3 cellular contexts compared by ENCODE assay signal in genomic region chr2:85947593-85947992, GRCh38.
TF ChIP-seq lines count a peak whose summit lies in the region.

No MANE protein-coding gene starts in this region.

TF ChIP-seq in A549, 52 proteins besides CTCF, POLR2A, EP300 and RAD21:
- TF ChIP-seq MAFK (IDR thresholded peaks at IDR 0.05; ENCODE audit: partially characterized antibody) (peak; percentile 9), CEBPB (IDR thresholded peaks at IDR 0.05) (no peak)

TF ChIP-seq in HCT116, 20 proteins besides CTCF, POLR2A, EP300 and RAD21:
- TF ChIP-seq YY1 (IDR thresholded peaks at IDR 0.05; ENCODE audit: extremely low read depth, insufficient replicate concordance, low read depth, low read length) (no peak), CEBPB (IDR thresholded peaks at IDR 0.05; ENCODE audit: low read depth) (no peak), CBX3 (IDR thresholded peaks at IDR 0.05; ENCODE audit: low read depth) (0 out of 2 replicates have a peak, but pooled peaks have one; percentile 27)
- TF ChIP-seq, protein P1, sequence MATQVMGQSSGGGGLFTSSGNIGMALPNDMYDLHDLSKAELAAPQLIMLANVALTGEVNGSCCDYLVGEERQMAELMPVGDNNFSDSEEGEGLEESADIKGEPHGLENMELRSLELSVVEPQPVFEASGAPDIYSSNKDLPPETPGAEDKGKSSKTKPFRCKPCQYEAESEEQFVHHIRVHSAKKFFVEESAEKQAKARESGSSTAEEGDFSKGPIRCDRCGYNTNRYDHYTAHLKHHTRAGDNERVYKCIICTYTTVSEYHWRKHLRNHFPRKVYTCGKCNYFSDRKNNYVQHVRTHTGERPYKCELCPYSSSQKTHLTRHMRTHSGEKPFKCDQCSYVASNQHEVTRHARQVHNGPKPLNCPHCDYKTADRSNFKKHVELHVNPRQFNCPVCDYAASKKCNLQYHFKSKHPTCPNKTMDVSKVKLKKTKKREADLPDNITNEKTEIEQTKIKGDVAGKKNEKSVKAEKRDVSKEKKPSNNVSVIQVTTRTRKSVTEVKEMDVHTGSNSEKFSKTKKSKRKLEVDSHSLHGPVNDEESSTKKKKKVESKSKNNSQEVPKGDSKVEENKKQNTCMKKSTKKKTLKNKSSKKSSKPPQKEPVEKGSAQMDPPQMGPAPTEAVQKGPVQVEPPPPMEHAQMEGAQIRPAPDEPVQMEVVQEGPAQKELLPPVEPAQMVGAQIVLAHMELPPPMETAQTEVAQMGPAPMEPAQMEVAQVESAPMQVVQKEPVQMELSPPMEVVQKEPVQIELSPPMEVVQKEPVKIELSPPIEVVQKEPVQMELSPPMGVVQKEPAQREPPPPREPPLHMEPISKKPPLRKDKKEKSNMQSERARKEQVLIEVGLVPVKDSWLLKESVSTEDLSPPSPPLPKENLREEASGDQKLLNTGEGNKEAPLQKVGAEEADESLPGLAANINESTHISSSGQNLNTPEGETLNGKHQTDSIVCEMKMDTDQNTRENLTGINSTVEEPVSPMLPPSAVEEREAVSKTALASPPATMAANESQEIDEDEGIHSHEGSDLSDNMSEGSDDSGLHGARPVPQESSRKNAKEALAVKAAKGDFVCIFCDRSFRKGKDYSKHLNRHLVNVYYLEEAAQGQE (IDR thresholded peaks at IDR 0.05; ENCODE audit: low read depth): no peak

TF ChIP-seq in K562, 482 proteins besides CTCF, POLR2A, EP300 and RAD21 (continued from another document):
- TF ChIP-seq ZNF507 (tag; conservative IDR thresholded peaks at IDR 0.05) (peak; percentile 96), PCBP2 (IDR thresholded peaks at IDR 0.05; ENCODE audit: low read depth, low read length, poor library complexity, severe bottlenecking) (no peak), SMARCA5 (IDR thresholded peaks at IDR 0.05) (0 out of 2 replicates have a peak, but pooled peaks have one; percentile 13), ZNF354B (CRISPR knock-in tag; IDR thresholded peaks at IDR 0.05) (peak; percentile 90)
